16 cellular contexts compared by ENCODE assay signal in genomic region chr15:83869329-83869728, GRCh38.
A peak's percentile ranks its signal among the peaks of the same experiment; 100 is the strongest.
DNase-seq lines count a peak whose midpoint lies in the region; ATAC-seq and TF ChIP-seq lines count a peak whose summit lies in the region.
"Had no signal": no experiment of that assay in that cellular context is flagged by ENCODE, and none has a peak within 500 bp of the region (broad histone marks: within the 10 kb centered on the region; RNA-seq: fewer than 3 reads in every experiment).

No MANE protein-coding gene starts in this region.

- 36 to 45% methylated on average over 4 of the region's 4 CpGs for WGBS in heart right ventricle, 2 donors
- WGBS in transverse colon (ENCODE audit: low coverage in 1 of 2), 2 donors = 58 to 63% methylated on average over 3 to 4 of the region's 4 CpGs

- ATAC-seq in heart right ventricle (peak in 7 of 8 donors; percentile 27 to 95 (median 88)), PC-3 (no peak), gastrocnemius medialis (no peak)
- ATAC-seq: K562 had no signal

- TF ChIP-seq POLR2A in transverse colon (IDR thresholded peaks at IDR 0.05) (no peak), gastrocnemius medialis (IDR thresholded peaks at IDR 0.05) (no peak)

- peak; percentile 35 for DNase-seq in astrocyte of the hippocampus (ENCODE audit: low read depth, low spot score)
- peak in 1 of 2 donors; percentile 62 for DNase-seq in heart right ventricle
- DNase-seq in myocyte (ENCODE audit: low read depth) = peak; percentile 60
- DNase-seq in transverse colon = no peak
- DNase-seq in kidney glomerular epithelial cell (lab: John Stamatoyannopoulos, UW) = no peak
- DNase-seq in PC-3 = no peak
- no peak for DNase-seq in gastrocnemius medialis
- DNase-seq: BE2C; CD4-positive, alpha-beta memory T cell; DMS79; GM23248; NCI-H1092; NCI-H345; NCI-H69; NK-92 treated with Interleukin-12 subunit alpha and Interleukin-12 subunit beta, amount 100 ng/mL, for 24 hours had no signal

- CTCF ChIA-PET in PC-3 (lab: Charles Lee) = no interaction called here

- peak overlapping the region in 4 of 10 donors; percentile 5 to 65 (median 29) for H3K27ac ChIP-seq in heart right ventricle
- peak overlapping the region in 3 of 4 donors; percentile 16 to 51 (median 23) for H3K27ac ChIP-seq in transverse colon
- no peak overlapping the region for H3K27ac ChIP-seq in PC-3 (ENCODE audit: low read length)
- H3K27ac ChIP-seq in gastrocnemius medialis = peak overlapping the region in 1 of 4 donors; percentile 22
- H3K27ac ChIP-seq: GM23248 had no signal

- intact Hi-C loops in heart right ventricle (cut with DNase I) = no loop called here
- intact Hi-C loops in transverse colon (cut with DNase I; ENCODE audit: low total_unique reads) = no loop called here
- intact Hi-C loops in PC-3 (cut with micrococcal nuclease) = no loop called here
- intact Hi-C loops in gastrocnemius medialis (cut with DNase I; ENCODE audit: low total_unique reads) = no loop called here

- no peaks in the 10 kb centered on the region for H3F3A ChIP-seq in PC-3 (ENCODE audit: low read length, unreplicated experiment)

- no peak for TF ChIP-seq EP300 in transverse colon (IDR thresholded peaks at IDR 0.05; ENCODE audit: low read depth)

- H3K9me3 ChIP-seq in heart right ventricle (peaks cover 0 to 5% (median 0%) of the 10 kb centered on the region in 11 donors), transverse colon (no peaks in the 10 kb centered on the region), PC-3 (ENCODE audit: low read length) (no peaks in the 10 kb centered on the region), gastrocnemius medialis (no peaks in the 10 kb centered on the region)
- H3K9me3 ChIP-seq: BE2C had no signal

- H3K79me2 ChIP-seq in PC-3 (ENCODE audit: low read length) = no peaks in the 10 kb centered on the region

- H3K36me3 ChIP-seq in heart right ventricle (peaks cover 0 to 11% (median 0%) of the 10 kb centered on the region in 9 donors), transverse colon (no peaks in the 10 kb centered on the region), PC-3 (ENCODE audit: low read depth, low read length) (no peaks in the 10 kb centered on the region), gastrocnemius medialis (no peaks in the 10 kb centered on the region)
- H3K36me3 ChIP-seq: BE2C had no signal

- no peak overlapping the region for H3K9ac ChIP-seq in PC-3 (ENCODE audit: low read length)
- H3K9ac ChIP-seq: GM23248 had no signal

- H2AFZ ChIP-seq in PC-3 (ENCODE audit: low read length) = no peak overlapping the region
- H2AFZ ChIP-seq: GM23248 had no signal

- BruUV-seq in PC-3 (replicated peaks; lab: Mats Ljungman, UMichigan) = no TSS peak

- H3K4me3 ChIP-seq in heart right ventricle (no peak overlapping the region), transverse colon (no peak overlapping the region), PC-3 (ENCODE audit: low read length) (no peak overlapping the region), gastrocnemius medialis (no peak overlapping the region)
- H3K4me3 ChIP-seq: GM23248, K562 had no signal

- H3K9me2 ChIP-seq in PC-3 (replicated peaks; ENCODE audit: low read length) = no peaks in the 10 kb centered on the region

- no peaks in the 10 kb centered on the region for H4K20me1 ChIP-seq in PC-3 (ENCODE audit: low read length)

- in situ Hi-C loops in transverse colon (cut with MboI; ENCODE audit: low pct_ligation_motif_present in 1 of 4, low pct_unique_long_range_greater_than_20kb in 1 of 4, low sequenced_read_pairs in 3 of 4) (no loop called here), gastrocnemius medialis (cut with MboI; ENCODE audit: low sequenced_read_pairs in 4 of 4) (no loop called here)

- H3K27me3 ChIP-seq in heart right ventricle (no peaks in the 10 kb centered on the region), transverse colon (no peaks in the 10 kb centered on the region), PC-3 (ENCODE audit: low read length) (no peaks in the 10 kb centered on the region), gastrocnemius medialis (no peaks in the 10 kb centered on the region)

- no peak for TF ChIP-seq CTCF in heart right ventricle (IDR thresholded peaks at IDR 0.05)
- no peak for TF ChIP-seq CTCF in transverse colon (IDR thresholded peaks at IDR 0.05)
- no peak for TF ChIP-seq CTCF in PC-3 (conservative IDR thresholded peaks at IDR 0.05; ENCODE audit: low read depth, low read length)
- TF ChIP-seq CTCF in gastrocnemius medialis (IDR thresholded peaks at IDR 0.05 in 4 of 5, conservative IDR thresholded peaks at IDR 0.05 in 1 of 5) = no peak

- peaks cover 0 to 33% (median 14%) of the 10 kb centered on the region in 9 donors for H3K4me1 ChIP-seq in heart right ventricle
- peaks cover 0 to 16% (median 6%) of the 10 kb centered on the region in 4 donors for H3K4me1 ChIP-seq in transverse colon
- peaks cover 11% of the 10 kb centered on the region for H3K4me1 ChIP-seq in PC-3 (ENCODE audit: insufficient read depth, low read length)
- H3K4me1 ChIP-seq in gastrocnemius medialis = no peaks in the 10 kb centered on the region
- H3K4me1 ChIP-seq: BE2C had no signal

- POLR2A ChIA-PET in PC-3 (lab: Charles Lee; ENCODE audit: unreplicated experiment) = no interaction called here

- H3K4me2 ChIP-seq in PC-3 (ENCODE audit: low read length) = no peak overlapping the region

Comparison
In these comparisons a context has a peak if more than half of its experiments do, and no peak if none do; other contexts are left out.
1. DNase-seq: peak in astrocyte of the hippocampus (single experiment) and myocyte (single experiment); none in transverse colon (single experiment), kidney glomerular epithelial cell (single experiment), PC-3 (single experiment) and gastrocnemius medialis (0 of 2).
2. ATAC-seq: peak in heart right ventricle (7 of 8); none in PC-3 (single experiment) and gastrocnemius medialis (0 of 2).